18 cellular contexts compared by ENCODE assay signal in genomic region chr2:27762951-27763906, GRCh38. TPM values are rescaled to one million over a fixed set of nuclear protein-coding genes. Genes with fewer than 3 reads are reported as not detected.
DNase-seq lines count a peak whose midpoint lies in the region; ATAC-seq, FAIRE-seq and TF ChIP-seq lines count a peak whose summit lies in the region.
"Had no signal": no experiment of that assay in that cellular context is flagged by ENCODE, and none has a peak within 500 bp of the region (broad histone marks: within the 10 kb centered on the region; RNA-seq: fewer than 3 reads in every experiment).

No MANE protein-coding gene starts in this region.

- H3K9me3 ChIP-seq in A549 (no peaks in the 10 kb centered on the region), right lobe of liver (no peaks in the 10 kb centered on the region), trophoblast cell (ENCODE audit: insufficient read depth, low read depth, low read length) (peaks cover 1% of the 10 kb centered on the region), A673 (ENCODE audit: low read depth, low read length, poor library complexity, severe bottlenecking) (no peaks in the 10 kb centered on the region)

- ATAC-seq in A549: no peak; a peak in 1 of 6 replicates
- peak; percentile 80 to 91 (median 88) for ATAC-seq in right lobe of liver
- no peak for ATAC-seq in GM19455 (IDR thresholded peaks at IDR 0.05; ENCODE audit: unreplicated experiment)
- ATAC-seq: CD8-positive, alpha-beta T cell; WTC11 had no signal

- DNase-seq in A549 (ENCODE audit: low read depth in 1 of 2, low spot score in 1 of 2) (no peak), HT-29 (ENCODE audit: low spot score) (peak; percentile 25), choroid plexus epithelial cell (ENCODE audit: low read depth) (peak; percentile 58), right lobe of liver (no peak), trophoblast cell (no peak), A673 (ENCODE audit: low spot score) (no peak), NCI-H128 (lab: John Stamatoyannopoulos, UW; ENCODE audit: unreplicated experiment) (no peak)
- DNase-seq: CD8-positive, alpha-beta T cell; glutamatergic neuron; NCI-H2107; NCI-H526; nephron progenitor cell; SIG-M5; T-helper 2 cell had no signal

- no peak overlapping the region for H3K14ac ChIP-seq in trophoblast cell (ENCODE audit: low read length)

- H2BK12ac ChIP-seq in trophoblast cell (ENCODE audit: low read length): no peak overlapping the region

- BruUV-seq in A673 (replicated peaks; lab: Mats Ljungman, UMichigan): no TSS peak

- no peaks in the 10 kb centered on the region for H3K79me2 ChIP-seq in trophoblast cell (ENCODE audit: control insufficient read depth, insufficient read depth, low read length, poor library complexity)

- CTCF ChIA-PET in A549 (lab: Yijun Ruan, JAX) (interaction anchor here (1.4 to 2.7 kb wide), 4 partner anchors 9 to 689 kb away, joined by 5 to 11 read pairs (median 8); no protein-coding TSS in a partner anchor), A673 (lab: Charles Lee) (no interaction called here)

- intact Hi-C loops in right lobe of liver (cut with DNase I) (no loop called here), A673 (cut with micrococcal nuclease; ENCODE audit: unreplicated experiment) (no loop called here)

- no peak for TF ChIP-seq CTCF in A549 (IDR thresholded peaks at IDR 0.05)
- TF ChIP-seq CTCF in choroid plexus epithelial cell (conservative IDR thresholded peaks at IDR 0.05; ENCODE audit: low read depth, low read length): no peak
- TF ChIP-seq CTCF in right lobe of liver (IDR thresholded peaks at IDR 0.05): no peak
- TF ChIP-seq CTCF in A673 (conservative IDR thresholded peaks at IDR 0.05; ENCODE audit: low read depth, low read length): no peak

- no peak overlapping the region for H2AFZ ChIP-seq in trophoblast cell (ENCODE audit: insufficient read depth, low read length, poor library complexity)

- H3K79me1 ChIP-seq in trophoblast cell (ENCODE audit: low read length): no peaks in the 10 kb centered on the region

- H3K4me2 ChIP-seq in A549 (peak overlapping the region; percentile 12; the same call in 2 of the 3 replicates), trophoblast cell (ENCODE audit: low read length) (no peak overlapping the region)

- POLR2A ChIA-PET in A549 (lab: Yijun Ruan, JAX): no interaction called here
- POLR2A ChIA-PET in A673 (lab: Charles Lee; ENCODE audit: low non-redundant PET): no interaction called here

- H4K8ac ChIP-seq in trophoblast cell (ENCODE audit: low read depth, low read length): no peak overlapping the region

- no peak overlapping the region for H3K18ac ChIP-seq in trophoblast cell (ENCODE audit: low read length)

- no peak overlapping the region for H4K12ac ChIP-seq in trophoblast cell (ENCODE audit: low read depth, low read length)

- no peaks in the 10 kb centered on the region for H3K27me3 ChIP-seq in right lobe of liver
- H3K27me3 ChIP-seq in trophoblast cell (ENCODE audit: insufficient read depth, low read length): no peaks in the 10 kb centered on the region
- H3K27me3 ChIP-seq in A673 (replicated peaks; ENCODE audit: insufficient read depth, low read depth, low read length, poor library complexity): no peaks in the 10 kb centered on the region

- no peak overlapping the region for H3K23ac ChIP-seq in trophoblast cell (ENCODE audit: low read length)

- no peak overlapping the region for H3K9ac ChIP-seq in trophoblast cell (ENCODE audit: low read length)

- H2BK120ac ChIP-seq in trophoblast cell (ENCODE audit: insufficient read depth, low read length, poor library complexity): no peak overlapping the region

- no peak overlapping the region for H4K91ac ChIP-seq in trophoblast cell (ENCODE audit: low read depth, low read length)

- no peak for TF ChIP-seq RAD21 in A549 (conservative IDR thresholded peaks at IDR 0.05 in 1 of 2, IDR thresholded peaks at IDR 0.05 in 1 of 2)

- WGBS in A549 (ENCODE audit: missing lambda C conversion rate): 79% methylated on average over 3 of the region's 3 CpGs
- 27% methylated on average over 3 of the region's 3 CpGs for WGBS in right lobe of liver (ENCODE audit: insufficient coverage, low coverage, low lambda C conversion rate, missing lambda C conversion rate)
- WGBS in trophoblast cell (ENCODE audit: extremely low coverage, insufficient coverage, insufficient read length): no CpG with 5 or more reads among the region's 3 CpGs

- no peak for TF ChIP-seq POLR2A in A549 (IDR thresholded peaks at IDR 0.05; ENCODE audit: low read length)
- no peak for TF ChIP-seq POLR2A in right lobe of liver (IDR thresholded peaks at IDR 0.05)

- H3K27ac ChIP-seq in A549: peak overlapping the region; percentile 41 to 59; a peak in 4 of 6 replicates
- H3K27ac ChIP-seq in right lobe of liver: peak overlapping the region; percentile 50 to 72 (median 71)
- no peak overlapping the region for H3K27ac ChIP-seq in trophoblast cell (ENCODE audit: low read depth, low read length)
- no peak overlapping the region for H3K27ac ChIP-seq in A673 (ENCODE audit: low read depth, low read length, poor library complexity, severe bottlenecking)

- H3K4me1 ChIP-seq in A549: peaks cover 26% of the 10 kb centered on the region
- H3K4me1 ChIP-seq in right lobe of liver: peaks cover 0 to 32% (median 16%) of the 10 kb centered on the region in 4 donors
- H3K4me1 ChIP-seq in trophoblast cell (ENCODE audit: control insufficient read depth in 1 of 2, insufficient read depth in 2 of 2, low read length in 2 of 2): peaks cover 0 to 7% of the 10 kb centered on the region in 2 experiments
- H3K4me1 ChIP-seq in A673 (ENCODE audit: insufficient read depth, low read length, poor library complexity, severe bottlenecking): no peaks in the 10 kb centered on the region

- no peak overlapping the region for H3K4ac ChIP-seq in trophoblast cell (ENCODE audit: low read depth, low read length)

- H3K4me3 ChIP-seq in A549: no peak overlapping the region
- no peak overlapping the region for H3K4me3 ChIP-seq in choroid plexus epithelial cell (ENCODE audit: low read depth, low read length)
- H3K4me3 ChIP-seq in right lobe of liver: no peak overlapping the region
- H3K4me3 ChIP-seq in trophoblast cell (ENCODE audit: low read depth, low read length): no peak overlapping the region
- no peak overlapping the region for H3K4me3 ChIP-seq in A673 (ENCODE audit: low read depth, low read length, poor library complexity, severe bottlenecking)
- H3K4me3 ChIP-seq: lung had no signal

- H2AK5ac ChIP-seq in trophoblast cell (ENCODE audit: low read length): no peak overlapping the region

- no peak for FAIRE-seq in A549 (lab: Jason Lieb, UNC)
- FAIRE-seq: endothelial cell of umbilical vein had no signal

- H3K36me3 ChIP-seq in right lobe of liver (no peaks in the 10 kb centered on the region), trophoblast cell (ENCODE audit: control insufficient read depth in 1 of 2, insufficient read depth in 2 of 2, low read length in 2 of 2) (no peaks in the 10 kb centered on the region), A673 (ENCODE audit: insufficient read depth, low read length, poor library complexity, severe bottlenecking) (no peaks in the 10 kb centered on the region)

- no peak for TF ChIP-seq EP300 in A549 (IDR thresholded peaks at IDR 0.05)

- H2BK5ac ChIP-seq in trophoblast cell (ENCODE audit: low read depth, low read length, poor library complexity): no peak overlapping the region

TF ChIP-seq in A549, 52 proteins besides CTCF, POLR2A, EP300 and RAD21:
- no peak for TF ChIP-seq CBX2 (IDR thresholded peaks at IDR 0.05; ENCODE audit: borderline replicate concordance, low read depth)
- TF ChIP-seq HEYL (CRISPR knock-in tag; IDR thresholded peaks at IDR 0.05): no peak
- TF ChIP-seq NR3C1 (IDR thresholded peaks at IDR 0.05): no peak
- no peak for TF ChIP-seq HES2 (IDR thresholded peaks at IDR 0.05)
- TF ChIP-seq PBX3 (IDR thresholded peaks at IDR 0.05): no peak
- no peak for TF ChIP-seq FOSB (CRISPR knock-in tag; IDR thresholded peaks at IDR 0.05)
- no peak for TF ChIP-seq EHF (CRISPR knock-in tag; IDR thresholded peaks at IDR 0.05)
- TF ChIP-seq ZC3H11A (IDR thresholded peaks at IDR 0.05): no peak
- TF ChIP-seq HOXB5 (CRISPR knock-in tag; IDR thresholded peaks at IDR 0.05): no peak
- no peak for TF ChIP-seq TP53 (CRISPR knock-in tag; IDR thresholded peaks at IDR 0.05)
- no peak for TF ChIP-seq RFX5 (IDR thresholded peaks at IDR 0.05)
- no peak for TF ChIP-seq KDM1A (IDR thresholded peaks at IDR 0.05; ENCODE audit: low read depth)
- TF ChIP-seq RCOR1 (IDR thresholded peaks at IDR 0.05; ENCODE audit: low read depth, low read length): no peak
- TF ChIP-seq RNF2 (IDR thresholded peaks at IDR 0.05; ENCODE audit: borderline replicate concordance, low read depth): no peak
- no peak for TF ChIP-seq ZSCAN20 (CRISPR knock-in tag; IDR thresholded peaks at IDR 0.05)
- TF ChIP-seq ESRRA (IDR thresholded peaks at IDR 0.05; ENCODE audit: borderline replicate concordance, low read length): no peak
- no peak for TF ChIP-seq ZFP36 (IDR thresholded peaks at IDR 0.05; ENCODE audit: borderline replicate concordance, partially characterized antibody)

RNA-seq across cellular contexts. Expression of gene MRPL33, which starts 8.3 kb away (rescaled TPM):
- 171 and 287 TPM in 2 replicates for polyA plus RNA-seq in A549 (2011; rRNA removed)
- 89.0 and 108 TPM in 2 replicates for polyA plus RNA-seq in A549 (2012; cell fraction: cytosol; rRNA removed)
- polyA plus RNA-seq in A549 (2012; cell fraction: nucleus; rRNA removed): 16.2 and 28.5 TPM in 2 replicates
- 492 to 595 TPM (median 497 TPM) in 3 replicates for polyA plus RNA-seq in A549 (2017; fragmentation: RNase III; extraction: RNeasy Plus Mini Kit Qiagen cat#74134 plus additional on column Dnase treatment)
- 11.8 and 17.2 TPM in 2 replicates for polyA minus RNA-seq in A549 (2011; rRNA and poly(A)+ RNA removed)
- total RNA-seq in HT-29 (2014; rRNA removed; shearing (Covaris generic)): 64.9 and 72.1 TPM in 2 replicates
- 10 to 100 TPM; 28.9 to 63.4 (median 36.0) TPM for total RNA-seq in right lobe of liver
- 276 and 290 TPM in 2 replicates for polyA plus RNA-seq in trophoblast cell (2013)
- 55.4 and 68.1 TPM in 2 replicates for total RNA-seq in A673 (2021)

Comparison
In these comparisons a context has a peak if more than half of its experiments do, and no peak if none do; other contexts are left out.
1. ATAC-seq: peak in right lobe of liver (4 of 4); none in A549 (0 of 2) and GM19455 (single experiment).
2. DNase-seq: peak in HT-29 (single experiment) and choroid plexus epithelial cell (single experiment); none in A549 (0 of 2), right lobe of liver (0 of 3), trophoblast cell (0 of 2), A673 (single experiment) and NCI-H128 (single experiment).
3. H3K27ac ChIP-seq: peak in A549 (2 of 2) and right lobe of liver (3 of 3); none in trophoblast cell (single experiment) and A673 (single experiment).